13 cellular contexts compared by ENCODE assay signal in the genomic region with DNA sequence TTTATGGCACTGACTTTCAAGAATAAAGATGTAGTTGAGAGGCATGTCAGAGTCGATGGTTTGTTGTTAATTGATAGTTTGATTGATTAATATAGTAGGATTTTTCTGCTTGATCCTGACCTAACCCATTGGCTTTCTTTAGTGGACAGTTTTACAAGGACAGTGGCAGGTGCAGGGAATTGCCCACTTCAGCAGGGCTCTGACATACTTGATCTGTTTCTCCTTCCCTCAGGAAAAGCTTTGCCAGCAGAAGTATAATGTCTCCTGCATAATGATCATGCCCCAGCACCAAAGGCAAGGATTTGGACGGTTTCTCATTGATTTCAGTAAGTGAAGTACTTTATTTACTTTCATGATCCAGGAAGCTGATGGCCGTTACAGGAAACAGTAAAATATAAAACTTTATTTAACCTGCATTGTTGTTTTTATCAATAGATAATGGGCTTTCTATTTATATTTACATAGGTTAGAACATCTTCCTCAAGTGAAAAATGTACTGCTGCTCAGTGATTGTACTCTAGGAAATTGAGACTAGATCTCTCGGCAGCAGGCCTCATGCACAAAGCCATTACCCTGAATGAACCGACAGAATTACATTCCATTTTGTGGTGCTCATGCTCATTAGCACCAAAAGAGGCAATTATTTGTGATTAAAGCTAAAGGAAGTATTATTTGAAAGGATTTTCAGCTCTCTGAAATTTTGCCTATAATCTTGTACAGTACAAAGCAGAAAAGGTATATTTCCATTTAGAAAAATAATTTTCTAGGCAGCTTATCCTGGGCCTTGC.
DNase-seq lines count a peak whose midpoint lies in the region; ATAC-seq and TF ChIP-seq lines count a peak whose summit lies in the region.
"Had no signal": no experiment of that assay in that cellular context is flagged by ENCODE, and none has a peak within 500 bp of the region (broad histone marks: within the 10 kb centered on the region; RNA-seq: fewer than 3 reads in every experiment).

No MANE protein-coding gene starts in this region.

- H3K4me3 ChIP-seq in AG10803 (ENCODE audit: low read length) (no peak overlapping the region), Peyer's patch (no peak overlapping the region)
- H3K4me3 ChIP-seq: hepatocyte, spleen had no signal

- H3K4me1 ChIP-seq in Peyer's patch, result peaks cover 0 to 9% (median 0%) of the 10 kb centered on the region in 4 donors

- POLR2A ChIA-PET in HEK293T (lab: Yijun Ruan, JAX), result no interaction called here

- TF ChIP-seq POLR2A in Peyer's patch (IDR thresholded peaks at IDR 0.05), result no peak

- peak; percentile 23 for DNase-seq in AG10803 (ENCODE audit: low read depth)
- DNase-seq in HEK293T (ENCODE audit: extremely low spot score), result no peak
- DNase-seq in NCI-H748 treated with DMSO at 0.1 percent for 48 hours (lab: John Stamatoyannopoulos, UW), result peak; percentile 90
- DNase-seq in kidney tubule cell (ENCODE audit: low spot score), result peak; percentile 4
- no peak for DNase-seq in activated effector memory CD4-positive, alpha-beta T cell treated with anti-CD3 and anti-CD28 coated beads, Interleukin-2, amount 50 U/mL, for 16 hours
- DNase-seq in NAMALWA (ENCODE audit: low spot score), result no peak
- no peak for DNase-seq in left colon
- no peak for DNase-seq in Peyer's patch
- DNase-seq: amniotic stem cell, GDM1, NCI-H1694, spleen had no signal

- no peaks in the 10 kb centered on the region for H3K9me3 ChIP-seq in Peyer's patch
- H3K9me3 ChIP-seq: spleen had no signal

- no peak for TF ChIP-seq CTCF in AG10803 (conservative IDR thresholded peaks at IDR 0.05; ENCODE audit: low read length)
- TF ChIP-seq CTCF in Peyer's patch (IDR thresholded peaks at IDR 0.05), result no peak

- H3K27ac ChIP-seq in Peyer's patch, result no peak overlapping the region
- H3K27ac ChIP-seq: hepatocyte, spleen had no signal

- CTCF ChIA-PET in HEK293T (lab: Yijun Ruan, JAX), result interaction anchor here (0.6 kb wide), 1 partner anchor 370 kb away, joined by 4 read pairs; no protein-coding TSS in a partner anchor

- no peaks in the 10 kb centered on the region for H3K27me3 ChIP-seq in Peyer's patch
- H3K27me3 ChIP-seq: hepatocyte, spleen had no signal

- no peak for ATAC-seq in left colon

- intact Hi-C loops in left colon (cut with DNase I, micrococcal nuclease), result no loop called here

- peaks cover 0 to 18% (median 0%) of the 10 kb centered on the region in 3 donors for H3K36me3 ChIP-seq in Peyer's patch

TF ChIP-seq in HEK293T, 16 proteins besides CTCF, POLR2A, EP300 and RAD21:
- no peak for TF ChIP-seq ELF4 (IDR thresholded peaks at IDR 0.05)
- TF ChIP-seq, protein P1, sequence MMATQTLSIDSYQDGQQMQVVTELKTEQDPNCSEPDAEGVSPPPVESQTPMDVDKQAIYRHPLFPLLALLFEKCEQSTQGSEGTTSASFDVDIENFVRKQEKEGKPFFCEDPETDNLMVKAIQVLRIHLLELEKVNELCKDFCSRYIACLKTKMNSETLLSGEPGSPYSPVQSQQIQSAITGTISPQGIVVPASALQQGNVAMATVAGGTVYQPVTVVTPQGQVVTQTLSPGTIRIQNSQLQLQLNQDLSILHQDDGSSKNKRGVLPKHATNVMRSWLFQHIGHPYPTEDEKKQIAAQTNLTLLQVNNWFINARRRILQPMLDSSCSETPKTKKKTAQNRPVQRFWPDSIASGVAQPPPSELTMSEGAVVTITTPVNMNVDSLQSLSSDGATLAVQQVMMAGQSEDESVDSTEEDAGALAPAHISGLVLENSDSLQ (IDR thresholded peaks at IDR 0.05), result peak; percentile 40; the same call in 1 of the 2 replicates
- no peak for TF ChIP-seq ARNT (IDR thresholded peaks at IDR 0.05)

Comparison
In these comparisons a context has a peak if more than half of its experiments do, and no peak if none do; other contexts are left out.
1. DNase-seq: peak in AG10803 (single experiment), NCI-H748 treated with DMSO at 0.1 percent for 48 hours (single experiment) and kidney tubule cell (single experiment); none in HEK293T (single experiment), activated effector memory CD4-positive, alpha-beta T cell treated with anti-CD3 and anti-CD28 coated beads, Interleukin-2, amount 50 U/mL, for 16 hours (single experiment), NAMALWA (single experiment), left colon (0 of 2) and Peyer's patch (0 of 3).